Comparison of ENCODE assay signal across 8 cellular contexts in genomic region chr6:113414511-113414910, GRCh38.
DNase-seq lines count a peak whose midpoint lies in the region; ATAC-seq and TF ChIP-seq lines count a peak whose summit lies in the region.

No MANE protein-coding gene starts in this region.

- no peaks in the 10 kb centered on the region for H3K27me3 Mint-ChIP-seq in MCF 10A (ENCODE audit: insufficient read depth, unreplicated experiment)

- no peak overlapping the region for H3K27ac Mint-ChIP-seq in MCF 10A (ENCODE audit: low read depth, unreplicated experiment)

- CTCF ChIA-PET in MCF 10A (lab: Yijun Ruan, JAX), result interaction anchor here (0.6 to 2.6 kb wide), 9 partner anchors 16 to 465 kb away, joined by 3 to 13 read pairs (median 5); no protein-coding TSS in a partner anchor

- H3K27ac ChIP-seq in liver (ENCODE audit: low read depth in 1 of 2, low read length in 2 of 2), result no peak overlapping the region

- no peak overlapping the region for H3K4me3 ChIP-seq in liver (ENCODE audit: low read depth in 1 of 3, low read length in 3 of 3)

- no peaks in the 10 kb centered on the region for H3K9me3 Mint-ChIP-seq in MCF 10A (ENCODE audit: unreplicated experiment)

- no peaks in the 10 kb centered on the region for H3K36me3 ChIP-seq in liver (ENCODE audit: control insufficient read depth in 4 of 4, insufficient read depth in 3 of 4, low read depth in 1 of 4, low read length in 3 of 4)

- POLR2A ChIA-PET in MCF 10A (lab: Yijun Ruan, JAX), result interaction anchor here (0.7 to 2.2 kb wide), 3 partner anchors 16 to 447 kb away, joined by 4 to 16 read pairs (median 6); no protein-coding TSS in a partner anchor

- intact Hi-C loops in MCF 10A (cut with micrococcal nuclease), result loop anchor here (1.0 to 5.0 kb wide), 6 partner anchors 108 to 634 kb away; no protein-coding TSS in a partner anchor

- no peaks in the 10 kb centered on the region for H3K36me3 Mint-ChIP-seq in MCF 10A (ENCODE audit: insufficient read depth, unreplicated experiment)

- H3K9ac ChIP-seq in liver (ENCODE audit: low read depth in 1 of 2, low read length in 2 of 2), result no peak overlapping the region

- BruUV-seq in MCF 10A (replicated peaks; lab: Mats Ljungman, UMichigan), result no TSS peak

- ATAC-seq in GM21381 (IDR thresholded peaks at IDR 0.05; ENCODE audit: unreplicated experiment) (no peak), GM18867 (IDR thresholded peaks at IDR 0.05; ENCODE audit: unreplicated experiment) (no peak), GM21825 (IDR thresholded peaks at IDR 0.05; ENCODE audit: unreplicated experiment) (no peak), HG03520 (IDR thresholded peaks at IDR 0.05; ENCODE audit: unreplicated experiment) (no peak)

- no peak overlapping the region for H3K4me3 Mint-ChIP-seq in MCF 10A (ENCODE audit: unreplicated experiment)

- no peaks in the 10 kb centered on the region for H3K27me3 ChIP-seq in liver (ENCODE audit: control insufficient read depth in 4 of 4, insufficient read depth in 4 of 4, low read length in 3 of 4)

- peaks cover 22% of the 10 kb centered on the region for H3K4me1 Mint-ChIP-seq in MCF 10A (ENCODE audit: insufficient read depth, unreplicated experiment)

- peak; percentile 53 for TF ChIP-seq CTCF in MCF 10A (IDR thresholded peaks at IDR 0.05; ENCODE audit: unreplicated experiment)
- TF ChIP-seq CTCF in liver (IDR thresholded peaks at IDR 0.05; ENCODE audit: low read depth, low read length, missing input control), result peak; percentile 51

- TF ChIP-seq RAD21 in liver (IDR thresholded peaks at IDR 0.05), result peak; percentile 79 to 83

- no peaks in the 10 kb centered on the region for H3K4me1 ChIP-seq in liver (ENCODE audit: control insufficient read depth in 4 of 4, insufficient read depth in 4 of 4, low read length in 3 of 4)

- DNase-seq in Ammon's horn (ENCODE audit: low spot score) (peak; percentile 21), NAMALWA (ENCODE audit: low spot score) (peak; percentile 3), MCF 10A (ENCODE audit: unreplicated experiment) (peak; percentile 79)

- no peaks in the 10 kb centered on the region for H3K9me3 ChIP-seq in liver (ENCODE audit: control insufficient read depth in 4 of 4, low read length in 3 of 4)

- WGBS in liver, result 26% methylated on average over 3 of the region's 3 CpGs

TF ChIP-seq in liver, 16 proteins besides CTCF, POLR2A, EP300 and RAD21:
- TF ChIP-seq ZBTB33 (IDR thresholded peaks at IDR 0.05), result no peak
- no peak for TF ChIP-seq HNF4A (conservative IDR thresholded peaks at IDR 0.05)
- no peak for TF ChIP-seq FOXA2 (IDR thresholded peaks at IDR 0.05)
- TF ChIP-seq ATF3 (IDR thresholded peaks at IDR 0.05), result no peak
- TF ChIP-seq NR2F2 (IDR thresholded peaks at IDR 0.05), result no peak
- TF ChIP-seq JUND (IDR thresholded peaks at IDR 0.05), result no peak
- no peak for TF ChIP-seq MAX (IDR thresholded peaks at IDR 0.05)
- TF ChIP-seq RXRA (IDR thresholded peaks at IDR 0.05), result no peak
- TF ChIP-seq FOXA1 (IDR thresholded peaks at IDR 0.05), result no peak
- TF ChIP-seq REST (IDR thresholded peaks at IDR 0.05), result no peak
- TF ChIP-seq HNF4G (IDR thresholded peaks at IDR 0.05), result no peak

Comparison
In these comparisons a context has a peak if more than half of its experiments do, and no peak if none do; other contexts are left out.
1. DNase-seq: peak in every context shown above with its lines; median percentile 79 in MCF 10A; 21 in Ammon's horn; 3 in NAMALWA.